Comparison of ENCODE assay signal across 1 cellular context in genomic region chr2:10214179-10214578, GRCh38.
TF ChIP-seq lines count a peak whose summit lies in the region.

No MANE protein-coding gene starts in this region.

TF ChIP-seq in HepG2, 621 proteins besides CTCF, POLR2A, EP300 and RAD21:
- TF ChIP-seq, protein P1, sequence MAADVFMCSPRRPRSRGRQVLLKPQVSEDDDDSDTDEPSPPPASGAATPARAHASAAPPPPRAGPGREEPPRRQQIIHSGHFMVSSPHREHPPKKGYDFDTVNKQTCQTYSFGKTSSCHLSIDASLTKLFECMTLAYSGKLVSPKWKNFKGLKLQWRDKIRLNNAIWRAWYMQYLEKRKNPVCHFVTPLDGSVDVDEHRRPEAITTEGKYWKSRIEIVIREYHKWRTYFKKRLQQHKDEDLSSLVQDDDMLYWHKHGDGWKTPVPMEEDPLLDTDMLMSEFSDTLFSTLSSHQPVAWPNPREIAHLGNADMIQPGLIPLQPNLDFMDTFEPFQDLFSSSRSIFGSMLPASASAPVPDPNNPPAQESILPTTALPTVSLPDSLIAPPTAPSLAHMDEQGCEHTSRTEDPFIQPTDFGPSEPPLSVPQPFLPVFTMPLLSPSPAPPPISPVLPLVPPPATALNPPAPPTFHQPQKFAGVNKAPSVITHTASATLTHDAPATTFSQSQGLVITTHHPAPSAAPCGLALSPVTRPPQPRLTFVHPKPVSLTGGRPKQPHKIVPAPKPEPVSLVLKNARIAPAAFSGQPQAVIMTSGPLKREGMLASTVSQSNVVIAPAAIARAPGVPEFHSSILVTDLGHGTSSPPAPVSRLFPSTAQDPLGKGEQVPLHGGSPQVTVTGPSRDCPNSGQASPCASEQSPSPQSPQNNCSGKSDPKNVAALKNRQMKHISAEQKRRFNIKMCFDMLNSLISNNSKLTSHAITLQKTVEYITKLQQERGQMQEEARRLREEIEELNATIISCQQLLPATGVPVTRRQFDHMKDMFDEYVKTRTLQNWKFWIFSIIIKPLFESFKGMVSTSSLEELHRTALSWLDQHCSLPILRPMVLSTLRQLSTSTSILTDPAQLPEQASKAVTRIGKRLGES (CRISPR knock-in tag; IDR thresholded peaks at IDR 0.05; ENCODE audit: borderline replicate concordance): no peak
- TF ChIP-seq GABPA (IDR thresholded peaks at IDR 0.05; ENCODE audit: low read depth, low read length) (no peak), GABPA (CRISPR knock-in tag; IDR thresholded peaks at IDR 0.05; ENCODE audit: low read depth) (no peak), ATF5 (CRISPR knock-in tag; IDR thresholded peaks at IDR 0.05; ENCODE audit: low read depth) (no peak), AGO2 (optimal IDR thresholded peaks at IDR 0.05; ENCODE audit: low read depth, low read length) (peak; percentile 42), ZNF777 (CRISPR knock-in tag; IDR thresholded peaks at IDR 0.05) (0 out of 2 replicates have a peak, but pooled peaks have one; percentile 19)
